1 cellular context compared by ENCODE assay signal in genomic region chr7:974820-975681, GRCh38.
TF ChIP-seq lines count a peak whose summit lies in the region.

Gene COX19 (minus strand): TSS chr7:975549. CDS start chr7:975509, 40 bp downstream.

TF ChIP-seq in K562, 482 proteins besides CTCF, POLR2A, EP300 and RAD21 (continued from another document and continues in another):
- TF ChIP-seq, protein P1, sequence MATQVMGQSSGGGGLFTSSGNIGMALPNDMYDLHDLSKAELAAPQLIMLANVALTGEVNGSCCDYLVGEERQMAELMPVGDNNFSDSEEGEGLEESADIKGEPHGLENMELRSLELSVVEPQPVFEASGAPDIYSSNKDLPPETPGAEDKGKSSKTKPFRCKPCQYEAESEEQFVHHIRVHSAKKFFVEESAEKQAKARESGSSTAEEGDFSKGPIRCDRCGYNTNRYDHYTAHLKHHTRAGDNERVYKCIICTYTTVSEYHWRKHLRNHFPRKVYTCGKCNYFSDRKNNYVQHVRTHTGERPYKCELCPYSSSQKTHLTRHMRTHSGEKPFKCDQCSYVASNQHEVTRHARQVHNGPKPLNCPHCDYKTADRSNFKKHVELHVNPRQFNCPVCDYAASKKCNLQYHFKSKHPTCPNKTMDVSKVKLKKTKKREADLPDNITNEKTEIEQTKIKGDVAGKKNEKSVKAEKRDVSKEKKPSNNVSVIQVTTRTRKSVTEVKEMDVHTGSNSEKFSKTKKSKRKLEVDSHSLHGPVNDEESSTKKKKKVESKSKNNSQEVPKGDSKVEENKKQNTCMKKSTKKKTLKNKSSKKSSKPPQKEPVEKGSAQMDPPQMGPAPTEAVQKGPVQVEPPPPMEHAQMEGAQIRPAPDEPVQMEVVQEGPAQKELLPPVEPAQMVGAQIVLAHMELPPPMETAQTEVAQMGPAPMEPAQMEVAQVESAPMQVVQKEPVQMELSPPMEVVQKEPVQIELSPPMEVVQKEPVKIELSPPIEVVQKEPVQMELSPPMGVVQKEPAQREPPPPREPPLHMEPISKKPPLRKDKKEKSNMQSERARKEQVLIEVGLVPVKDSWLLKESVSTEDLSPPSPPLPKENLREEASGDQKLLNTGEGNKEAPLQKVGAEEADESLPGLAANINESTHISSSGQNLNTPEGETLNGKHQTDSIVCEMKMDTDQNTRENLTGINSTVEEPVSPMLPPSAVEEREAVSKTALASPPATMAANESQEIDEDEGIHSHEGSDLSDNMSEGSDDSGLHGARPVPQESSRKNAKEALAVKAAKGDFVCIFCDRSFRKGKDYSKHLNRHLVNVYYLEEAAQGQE (CRISPR knock-in tag; IDR thresholded peaks at IDR 0.05; ENCODE audit: low read depth) = peak; percentile 77; the same call in 1 of the 2 replicates
- TF ChIP-seq NRF1 (conservative IDR thresholded peaks at IDR 0.05 in 1 of 2, IDR thresholded peaks at IDR 0.05 in 1 of 2) (peak in 1 of 2 experiments; percentile 27; a peak in 2 of 4 replicates), ELF1 (tag; IDR thresholded peaks at IDR 0.05) (peak; percentile 84), CEBPB (tag; IDR thresholded peaks at IDR 0.05) (no peak), SIRT6 (IDR thresholded peaks at IDR 0.05; ENCODE audit: low read depth, low read length) (no peak), USF2 (CRISPR knock-in tag; IDR thresholded peaks at IDR 0.05) (0 out of 2 replicates have a peak, but pooled peaks have one; percentile 1), NONO (IDR thresholded peaks at IDR 0.05; ENCODE audit: low read depth in 2 of 2, low read length in 1 of 2) (peak in 1 of 2 experiments; percentile 55; a peak in 2 of 4 replicates), E2F4 (CRISPR knock-in tag; IDR thresholded peaks at IDR 0.05; ENCODE audit: low read depth) (no peak; the same call in 1 of the 2 replicates), CEBPZ (IDR thresholded peaks at IDR 0.05; ENCODE audit: borderline replicate concordance, low read depth, low read length) (no peak), XRCC5 (IDR thresholded peaks at IDR 0.05; ENCODE audit: low read depth, low read length) (peak; percentile 73), RNF2 (IDR thresholded peaks at IDR 0.05) (0 out of 2 replicates have a peak, but pooled peaks have one; percentile 38), CREB1 (IDR thresholded peaks at IDR 0.05) (no peak; the same call in 1 of the 2 replicates), CREB1 (CRISPR knock-in tag; IDR thresholded peaks at IDR 0.05) (peak; percentile 72), ZNF785 (CRISPR knock-in tag; IDR thresholded peaks at IDR 0.05) (no peak), E2F6 (IDR thresholded peaks at IDR 0.05; ENCODE audit: borderline replicate concordance in 1 of 2, extremely low read depth in 1 of 2, insufficient read depth in 1 of 2, insufficient read length in 1 of 2, low read depth in 1 of 2, low read length in 1 of 2, poor library complexity in 1 of 2, severe bottlenecking in 1 of 2) (peak; percentile 53 to 64), ATF4 (CRISPR knock-in tag; IDR thresholded peaks at IDR 0.05) (peak; percentile 49; the same call in 1 of the 2 replicates), CREB3L1 (IDR thresholded peaks at IDR 0.05; ENCODE audit: borderline replicate concordance, low read depth) (peak; percentile 64; the same call in 1 of the 2 replicates), L3MBTL2 (IDR thresholded peaks at IDR 0.05) (peak; percentile 80), ZBTB26 (CRISPR knock-in tag; IDR thresholded peaks at IDR 0.05) (0 out of 2 replicates have a peak, but pooled peaks have one; percentile 8), ZNF324 (CRISPR knock-in tag; IDR thresholded peaks at IDR 0.05) (peak; percentile 35; the same call in 1 of the 2 replicates), TEAD1 (CRISPR knock-in tag; IDR thresholded peaks at IDR 0.05) (peak in 1 of 2 experiments; percentile 75; a peak in 2 of 4 replicates), SIX5 (IDR thresholded peaks at IDR 0.05; ENCODE audit: borderline replicate concordance in 1 of 2, insufficient read depth in 1 of 2, low read depth in 1 of 2, low read length in 2 of 2) (peak; percentile 29 to 47; a peak in 2 of 4 replicates), TRIM28 (IDR thresholded peaks at IDR 0.05) (no peak), HDAC1 (IDR thresholded peaks at IDR 0.05) (peak in 1 of 2 experiments; percentile 82; a peak in 2 of 4 replicates), ZFX (CRISPR knock-in tag; IDR thresholded peaks at IDR 0.05) (peak; percentile 40), ZNF830 (CRISPR knock-in tag; IDR thresholded peaks at IDR 0.05) (peak; percentile 90; the same call in 1 of the 2 replicates), RCOR1 (IDR thresholded peaks at IDR 0.05; ENCODE audit: borderline replicate concordance in 1 of 2, low read depth in 2 of 2, low read length in 2 of 2) (peak in 1 of 2 experiments; percentile 47; a peak in 1 of 4 replicates), SRF (CRISPR knock-in tag; IDR thresholded peaks at IDR 0.05) (peak in 1 of 2 experiments; percentile 56; a peak in 1 of 4 replicates), ZNF165 (CRISPR knock-in tag; IDR thresholded peaks at IDR 0.05; ENCODE audit: borderline replicate concordance) (peak; percentile 56; the same call in 1 of the 2 replicates), ZBTB33 (CRISPR knock-in tag; IDR thresholded peaks at IDR 0.05) (peak; percentile 73; the same call in 1 of the 2 replicates)
- TF ChIP-seq, protein P2, sequence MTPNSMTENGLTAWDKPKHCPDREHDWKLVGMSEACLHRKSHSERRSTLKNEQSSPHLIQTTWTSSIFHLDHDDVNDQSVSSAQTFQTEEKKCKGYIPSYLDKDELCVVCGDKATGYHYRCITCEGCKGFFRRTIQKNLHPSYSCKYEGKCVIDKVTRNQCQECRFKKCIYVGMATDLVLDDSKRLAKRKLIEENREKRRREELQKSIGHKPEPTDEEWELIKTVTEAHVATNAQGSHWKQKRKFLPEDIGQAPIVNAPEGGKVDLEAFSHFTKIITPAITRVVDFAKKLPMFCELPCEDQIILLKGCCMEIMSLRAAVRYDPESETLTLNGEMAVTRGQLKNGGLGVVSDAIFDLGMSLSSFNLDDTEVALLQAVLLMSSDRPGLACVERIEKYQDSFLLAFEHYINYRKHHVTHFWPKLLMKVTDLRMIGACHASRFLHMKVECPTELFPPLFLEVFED (CRISPR knock-in tag; conservative IDR thresholded peaks at IDR 0.05) = 0 out of 2 replicates have a peak, but pooled peaks have one; percentile 47
- TF ChIP-seq, protein P3, sequence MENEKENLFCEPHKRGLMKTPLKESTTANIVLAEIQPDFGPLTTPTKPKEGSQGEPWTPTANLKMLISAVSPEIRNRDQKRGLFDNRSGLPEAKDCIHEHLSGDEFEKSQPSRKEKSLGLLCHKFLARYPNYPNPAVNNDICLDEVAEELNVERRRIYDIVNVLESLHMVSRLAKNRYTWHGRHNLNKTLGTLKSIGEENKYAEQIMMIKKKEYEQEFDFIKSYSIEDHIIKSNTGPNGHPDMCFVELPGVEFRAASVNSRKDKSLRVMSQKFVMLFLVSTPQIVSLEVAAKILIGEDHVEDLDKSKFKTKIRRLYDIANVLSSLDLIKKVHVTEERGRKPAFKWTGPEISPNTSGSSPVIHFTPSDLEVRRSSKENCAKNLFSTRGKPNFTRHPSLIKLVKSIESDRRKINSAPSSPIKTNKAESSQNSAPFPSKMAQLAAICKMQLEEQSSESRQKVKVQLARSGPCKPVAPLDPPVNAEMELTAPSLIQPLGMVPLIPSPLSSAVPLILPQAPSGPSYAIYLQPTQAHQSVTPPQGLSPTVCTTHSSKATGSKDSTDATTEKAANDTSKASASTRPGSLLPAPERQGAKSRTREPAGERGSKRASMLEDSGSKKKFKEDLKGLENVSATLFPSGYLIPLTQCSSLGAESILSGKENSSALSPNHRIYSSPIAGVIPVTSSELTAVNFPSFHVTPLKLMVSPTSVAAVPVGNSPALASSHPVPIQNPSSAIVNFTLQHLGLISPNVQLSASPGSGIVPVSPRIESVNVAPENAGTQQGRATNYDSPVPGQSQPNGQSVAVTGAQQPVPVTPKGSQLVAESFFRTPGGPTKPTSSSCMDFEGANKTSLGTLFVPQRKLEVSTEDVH (IDR thresholded peaks at IDR 0.05; ENCODE audit: low read depth, partially characterized antibody) = no peak
- TF ChIP-seq, protein P4, sequence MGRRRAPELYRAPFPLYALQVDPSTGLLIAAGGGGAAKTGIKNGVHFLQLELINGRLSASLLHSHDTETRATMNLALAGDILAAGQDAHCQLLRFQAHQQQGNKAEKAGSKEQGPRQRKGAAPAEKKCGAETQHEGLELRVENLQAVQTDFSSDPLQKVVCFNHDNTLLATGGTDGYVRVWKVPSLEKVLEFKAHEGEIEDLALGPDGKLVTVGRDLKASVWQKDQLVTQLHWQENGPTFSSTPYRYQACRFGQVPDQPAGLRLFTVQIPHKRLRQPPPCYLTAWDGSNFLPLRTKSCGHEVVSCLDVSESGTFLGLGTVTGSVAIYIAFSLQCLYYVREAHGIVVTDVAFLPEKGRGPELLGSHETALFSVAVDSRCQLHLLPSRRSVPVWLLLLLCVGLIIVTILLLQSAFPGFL (CRISPR knock-in tag; IDR thresholded peaks at IDR 0.05) = 0 out of 2 replicates have a peak, but pooled peaks have one; percentile 49
